Comparison of ENCODE assay signal across 2 cellular contexts in genomic region chr20:64082126-64082638, GRCh38.
TF ChIP-seq lines count a peak whose summit lies in the region.

No MANE protein-coding gene starts in this region.

TF ChIP-seq in HEK293, 187 proteins besides CTCF, POLR2A, EP300 and RAD21 (continued from another document):
- peak; percentile 55; the same call in 1 of the 2 replicates for TF ChIP-seq ZBTB17 (tag by site-specific recombination; IDR thresholded peaks at IDR 0.05)
- no peak for TF ChIP-seq WT1 (tag by site-specific recombination; IDR thresholded peaks at IDR 0.05)
- TF ChIP-seq ZNF148 (tag by site-specific recombination; IDR thresholded peaks at IDR 0.05; ENCODE audit: borderline replicate concordance): no peak
- TF ChIP-seq ZNF155 (tag by site-specific recombination; IDR thresholded peaks at IDR 0.05): no peak
- TF ChIP-seq PATZ1 (tag by site-specific recombination; IDR thresholded peaks at IDR 0.05): peak; percentile 55; the same call in 1 of the 2 replicates
- TF ChIP-seq REPIN1 (tag by site-specific recombination; IDR thresholded peaks at IDR 0.05; ENCODE audit: low read depth): no peak
- TF ChIP-seq ZNF707 (tag by site-specific recombination; IDR thresholded peaks at IDR 0.05): no peak
- no peak for TF ChIP-seq YY2 (tag by site-specific recombination; IDR thresholded peaks at IDR 0.05)
- TF ChIP-seq SCRT2 (tag by site-specific recombination; IDR thresholded peaks at IDR 0.05): 0 out of 2 replicates have a peak, but pooled peaks have one; percentile 22
- TF ChIP-seq SCRT1 (tag by site-specific recombination; IDR thresholded peaks at IDR 0.05; ENCODE audit: borderline replicate concordance): no peak
- no peak for TF ChIP-seq ZNF501 (tag by site-specific recombination; IDR thresholded peaks at IDR 0.05)
- no peak for TF ChIP-seq ZNF292 (tag by site-specific recombination; IDR thresholded peaks at IDR 0.05; ENCODE audit: borderline replicate concordance, low read depth)
- no peak for TF ChIP-seq SETDB1 (IDR thresholded peaks at IDR 0.05; ENCODE audit: insufficient read length, low read length)
- TF ChIP-seq ZBTB7A (tag by site-specific recombination; IDR thresholded peaks at IDR 0.05; ENCODE audit: low read depth): no peak
- peak; percentile 34; the same call in 1 of the 2 replicates for TF ChIP-seq KLF17 (tag by site-specific recombination; IDR thresholded peaks at IDR 0.05)
- 0 out of 2 replicates have a peak, but pooled peaks have one; percentile 19 for TF ChIP-seq ZIC2 (tag by site-specific recombination; IDR thresholded peaks at IDR 0.05)
- TF ChIP-seq ZNF184 (tag by site-specific recombination; IDR thresholded peaks at IDR 0.05): no peak
- TF ChIP-seq SP3 (tag by site-specific recombination; IDR thresholded peaks at IDR 0.05): no peak
- TF ChIP-seq ZNF324 (tag by site-specific recombination; IDR thresholded peaks at IDR 0.05): no peak
- no peak for TF ChIP-seq PRDM4 (tag by site-specific recombination; IDR thresholded peaks at IDR 0.05)
- TF ChIP-seq ZNF513 (tag by site-specific recombination; IDR thresholded peaks at IDR 0.05): no peak
- TF ChIP-seq ZNF174 (tag by site-specific recombination; IDR thresholded peaks at IDR 0.05): no peak

TF ChIP-seq in SK-N-SH, 30 proteins besides CTCF, POLR2A, EP300 and RAD21 (continued from another document):
- TF ChIP-seq SIN3A (IDR thresholded peaks at IDR 0.05; ENCODE audit: borderline replicate concordance, low read depth, low read length) (no peak), POLR2AphosphoS5 (IDR thresholded peaks at IDR 0.05; ENCODE audit: low read depth, low read length) (no peak), JUND (IDR thresholded peaks at IDR 0.05) (no peak)
